Comparison of ENCODE assay signal across 12 cellular contexts in genomic region chr20:17227669-17228623, GRCh38. TPM values are rescaled to one million over a fixed set of nuclear protein-coding genes. Genes with fewer than 3 reads are reported as not detected.
DNase-seq lines count a peak whose midpoint lies in the region; ATAC-seq and TF ChIP-seq lines count a peak whose summit lies in the region.
"Had no signal": no experiment of that assay in that cellular context is flagged by ENCODE, and none has a peak within 500 bp of the region (broad histone marks: within the 10 kb centered on the region; RNA-seq: fewer than 3 reads in every experiment).

No MANE protein-coding gene starts in this region.

- H3K9me3 ChIP-seq in lower lobe of right lung (no peaks in the 10 kb centered on the region), BE2C (no peaks in the 10 kb centered on the region)
- H3K9me3 ChIP-seq: right lobe of liver had no signal

- intact Hi-C loops in lower lobe of right lung (cut with DNase I): no loop called here
- intact Hi-C loops in activated CD4-positive, alpha-beta T cell treated with anti-CD3 and anti-CD28 coated beads, Interleukin-2, amount 10 ng/mL, durations not matched to agents 24 days and 14 days (cut with micrococcal nuclease): no loop called here

- no peaks in the 10 kb centered on the region for H3K4me1 ChIP-seq in KMS-11 (ENCODE audit: low read depth, poor library complexity, severe bottlenecking)
- peaks cover 8% of the 10 kb centered on the region for H3K4me1 ChIP-seq in lower lobe of right lung
- no peaks in the 10 kb centered on the region; the same call in 1 of the 2 replicates for H3K4me1 ChIP-seq in BE2C
- H3K4me1 ChIP-seq: right lobe of liver had no signal

- DNase-seq in ACHN (peak; percentile 14), cerebellar cortex (ENCODE audit: low spot score) (peak; percentile 28), lower lobe of right lung (peak; percentile 41), BE2C (no peak), MV-4-11 (lab: John Stamatoyannopoulos, UW) (no peak), hepatic stellate cell (ENCODE audit: low spot score) (no peak)
- no peak for DNase-seq in activated CD4-positive, alpha-beta T cell treated with anti-CD3 and anti-CD28 coated beads, Interleukin-2, amount 10 ng/mL, durations not matched to agents 24 days and 14 days

- peaks cover 45% of the 10 kb centered on the region for H3K27me3 Mint-ChIP-seq in activated CD4-positive, alpha-beta T cell treated with anti-CD3 and anti-CD28 coated beads, Interleukin-2, amount 10 ng/mL, durations not matched to agents 24 days and 14 days

- H3K9me3 Mint-ChIP-seq in activated CD4-positive, alpha-beta T cell treated with anti-CD3 and anti-CD28 coated beads, Interleukin-2, amount 10 ng/mL, durations not matched to agents 24 days and 14 days: peaks cover 8% of the 10 kb centered on the region

- peaks cover 4% of the 10 kb centered on the region for H3K4me1 Mint-ChIP-seq in activated CD4-positive, alpha-beta T cell treated with anti-CD3 and anti-CD28 coated beads, Interleukin-2, amount 10 ng/mL, durations not matched to agents 24 days and 14 days

- H2AFZ ChIP-seq in KMS-11 (ENCODE audit: low read depth): peak overlapping the region; percentile 41; the same call in 1 of the 2 replicates

- peak; percentile 41 to 62 for ATAC-seq in lower lobe of right lung

- H4K20me1 ChIP-seq in KMS-11 (ENCODE audit: insufficient read depth): no peaks in the 10 kb centered on the region

- H3K27me3 ChIP-seq in KMS-11 (ENCODE audit: insufficient read depth, low read depth): no peaks in the 10 kb centered on the region
- peaks cover 49% of the 10 kb centered on the region for H3K27me3 ChIP-seq in lower lobe of right lung (ENCODE audit: low read depth)
- H3K27me3 ChIP-seq in BE2C: peaks cover 50% of the 10 kb centered on the region

- peak overlapping the region; percentile 68; the same call in 1 of the 2 replicates for H3K4me2 ChIP-seq in KMS-11

- H3K79me2 ChIP-seq in KMS-11 (ENCODE audit: insufficient read depth, low read depth): no peaks in the 10 kb centered on the region

- H3K36me3 ChIP-seq in KMS-11 (ENCODE audit: insufficient read depth): no peaks in the 10 kb centered on the region
- no peaks in the 10 kb centered on the region for H3K36me3 ChIP-seq in lower lobe of right lung
- H3K36me3 ChIP-seq in BE2C: no peaks in the 10 kb centered on the region
- H3K36me3 ChIP-seq: right lobe of liver, SJSA1 had no signal

- H3K9ac ChIP-seq in KMS-11: no peak overlapping the region

- in situ Hi-C loops in ACHN (cut with HindIII; ENCODE audit: low pct_ligation_motif_present, low pct_unique_long_range_greater_than_20kb, low sequenced_read_pairs): no loop called here

- no peak overlapping the region for H3K4me3 ChIP-seq in KMS-11 (IDR thresholded peaks at IDR 0.05; ENCODE audit: insufficient read depth, low read depth, low read length)
- peak overlapping the region; percentile 45 for H3K4me3 ChIP-seq in lower lobe of right lung
- no peak overlapping the region for H3K4me3 ChIP-seq in BE2C (ENCODE audit: low read depth, low read length)
- H3K4me3 ChIP-seq: right lobe of liver, SJSA1 had no signal

- no peak overlapping the region for H3K27ac ChIP-seq in KMS-11
- no peak overlapping the region for H3K27ac ChIP-seq in lower lobe of right lung
- H3K27ac ChIP-seq: C4-2B, right lobe of liver, SJSA1 had no signal

- no peak overlapping the region for H3K27ac Mint-ChIP-seq in activated CD4-positive, alpha-beta T cell treated with anti-CD3 and anti-CD28 coated beads, Interleukin-2, amount 10 ng/mL, durations not matched to agents 24 days and 14 days

- no peak overlapping the region for H3K4me3 Mint-ChIP-seq in activated CD4-positive, alpha-beta T cell treated with anti-CD3 and anti-CD28 coated beads, Interleukin-2, amount 10 ng/mL, durations not matched to agents 24 days and 14 days

- TF ChIP-seq CTCF in KMS-11 (conservative IDR thresholded peaks at IDR 0.05; ENCODE audit: low read depth, low read length) (no peak), lower lobe of right lung (IDR thresholded peaks at IDR 0.05) (no peak), BE2C (IDR thresholded peaks at IDR 0.05; ENCODE audit: low read depth, low read length) (no peak)

- peaks cover 1% of the 10 kb centered on the region for H3K36me3 Mint-ChIP-seq in activated CD4-positive, alpha-beta T cell treated with anti-CD3 and anti-CD28 coated beads, Interleukin-2, amount 10 ng/mL, durations not matched to agents 24 days and 14 days (ENCODE audit: low read depth)

RNA-seq across cellular contexts. Expression of gene PCSK2, which starts 1.1 kb away (rescaled TPM):
- 38.8 TPM for total RNA-seq in lower lobe of right lung
- total RNA-seq in activated CD4-positive, alpha-beta T cell treated with anti-CD3 and anti-CD28 coated beads, Interleukin-2, amount 10 ng/mL, durations not matched to agents 24 days and 14 days: not detected in 2 replicates
- polyA plus RNA-seq in BE2C (2012; ENCODE audit: insufficient read depth, insufficient read length, low read depth): 0.12 TPM
- total RNA-seq: glomerular endothelial cell, SJSA1 had no signal

Comparison
In these comparisons a context has a peak if more than half of its experiments do, and no peak if none do; other contexts are left out.
1. DNase-seq: peak in ACHN (single experiment), cerebellar cortex (single experiment) and lower lobe of right lung (single experiment); none in activated CD4-positive, alpha-beta T cell treated with anti-CD3 and anti-CD28 coated beads, Interleukin-2, amount 10 ng/mL, durations not matched to agents 24 days and 14 days (single experiment), BE2C (single experiment), MV-4-11 (single experiment) and hepatic stellate cell (single experiment).
2. RNA of gene PCSK2, which starts 1.1 kb away (total RNA-seq): 38.8 TPM in lower lobe of right lung (single experiment); not detected in activated CD4-positive, alpha-beta T cell treated with anti-CD3 and anti-CD28 coated beads, Interleukin-2, amount 10 ng/mL, durations not matched to agents 24 days and 14 days; every median in the first group is over 10 times any median in the second.